In genomic region chr4:45155081-45155777, GRCh38 we compare ENCODE assay signal across 36 cellular contexts.
DNase-seq lines count a peak whose midpoint lies in the region; ATAC-seq, FAIRE-seq and TF ChIP-seq lines count a peak whose summit lies in the region.
"Had no signal": no experiment of that assay in that cellular context is flagged by ENCODE, and none has a peak within 500 bp of the region (broad histone marks: within the 10 kb centered on the region; RNA-seq: fewer than 3 reads in every experiment).

No MANE protein-coding gene starts in this region.

- H3K27ac ChIP-seq in astrocyte (ENCODE audit: low read depth, low read length) = peak overlapping the region; percentile 57
- H3K27ac ChIP-seq: epithelial cell of prostate, gastroesophageal sphincter, ovary, RWPE1, spleen had no signal

- H3K36me3 Mint-ChIP-seq in astrocyte (ENCODE audit: low read depth, unreplicated experiment) = no peaks in the 10 kb centered on the region
- no peaks in the 10 kb centered on the region for H3K36me3 Mint-ChIP-seq in activated T-cell treated with anti-CD3 and anti-CD28 coated beads, Interleukin-2, amount 50 U/mL, for 72 hours (ENCODE audit: insufficient read depth in 2 of 2)
- H3K36me3 Mint-ChIP-seq: activated naive CD4-positive, alpha-beta T cell treated with anti-CD3 and anti-CD28 coated beads, Interleukin-2, amount 50 U/mL, for 72 hours; CD8-positive, alpha-beta memory T cell; type B pancreatic cell had no signal

- H3K4me2 ChIP-seq in astrocyte (ENCODE audit: low read length) = peak overlapping the region; percentile 54

- no peak overlapping the region for H3K4me3 Mint-ChIP-seq in astrocyte (ENCODE audit: unreplicated experiment)
- H3K4me3 Mint-ChIP-seq in activated T-cell treated with anti-CD3 and anti-CD28 coated beads, Interleukin-2, amount 50 U/mL, for 72 hours = no peak overlapping the region
- H3K4me3 Mint-ChIP-seq: activated CD4-positive, alpha-beta memory T cell treated with anti-CD3 and anti-CD28 coated beads, Interleukin-2, amount 10 ng/mL, durations not matched to agents 7 days and 5 days; CD8-positive, alpha-beta memory T cell; nephron; T-helper 17 cell; type B pancreatic cell had no signal

- H3K36me3 ChIP-seq in astrocyte (ENCODE audit: insufficient read depth, low read length) = no peaks in the 10 kb centered on the region
- H3K36me3 ChIP-seq: BE2C, gastroesophageal sphincter, ovary, spleen had no signal

- H3K9ac ChIP-seq in astrocyte (ENCODE audit: low read length) = no peak overlapping the region

- no peaks in the 10 kb centered on the region for H3K9me3 Mint-ChIP-seq in astrocyte (ENCODE audit: unreplicated experiment)
- peaks cover 0 to 5% of the 10 kb centered on the region in 2 donors for H3K9me3 Mint-ChIP-seq in activated T-cell treated with anti-CD3 and anti-CD28 coated beads, Interleukin-2, amount 50 U/mL, for 72 hours
- H3K9me3 Mint-ChIP-seq: activated CD4-positive, alpha-beta memory T cell treated with anti-CD3 and anti-CD28 coated beads, Interleukin-2, amount 10 ng/mL, durations not matched to agents 7 days and 5 days; activated T-helper 2 cell treated with anti-CD3 and anti-CD28 coated beads, Interferon-gamma antibody, Interleukin-2, Interleukin-4, amounts not matched to agents 10 μg/mL and 5 μg/mL and 100 μg/mL, durations not matched to agents 14 hours and 24 hours and 36 hours; nephron; type B pancreatic cell had no signal

- H3K27me3 ChIP-seq in astrocyte (ENCODE audit: insufficient read depth, low read length) = no peaks in the 10 kb centered on the region
- H3K27me3 ChIP-seq: BE2C, gastroesophageal sphincter, ovary, spleen had no signal

- H4K20me1 ChIP-seq in astrocyte (ENCODE audit: insufficient read depth, low read length) = no peaks in the 10 kb centered on the region

- no peak for TF ChIP-seq CTCF in astrocyte (IDR thresholded peaks at IDR 0.05; ENCODE audit: insufficient read depth, low read depth, low read length)

- DNase-seq in HS-5 (ENCODE audit: low read depth) (peak; percentile 53), astrocyte (ENCODE audit: low read depth) (peak; percentile 26), fibroblast of peridontal ligament (ENCODE audit: extremely low read depth) (peak; percentile 1), non-pigmented ciliary epithelial cell (ENCODE audit: low read depth) (peak; percentile 71), COR-L47 (lab: John Stamatoyannopoulos, UW) (no peak)
- DNase-seq in activated T-cell treated with anti-CD3 and anti-CD28 coated beads, Interleukin-2, amount 50 U/mL, for 72 hours = no peak
- DNase-seq: ACHN; activated CD4-positive, alpha-beta memory T cell treated with anti-CD3 and anti-CD28 coated beads, Interleukin-2, amount 10 ng/mL, durations not matched to agents 7 days and 5 days; activated CD4-positive, alpha-beta T cell treated with anti-CD3 and anti-CD28 coated beads for 1 hour; anterior cingulate cortex; BE2C; CD8-positive, alpha-beta memory T cell; hypothalamus; KG1; MM.1S; NCI-H1417; NCI-H2081; NCI-H345; NCI-H748 treated with DMSO at 0.1 percent for 48 hours; ovary; retina; spleen; stimulated activated CD4-positive, alpha-beta T cell treated with anti-CD3 and anti-CD28 coated beads, Interleukin-2, amount 100 ng/mL, for 48 hours; T-helper 17 cell had no signal

- H3K4me1 Mint-ChIP-seq in astrocyte (ENCODE audit: low read depth, unreplicated experiment) = peaks cover 4% of the 10 kb centered on the region
- H3K4me1 Mint-ChIP-seq in activated T-cell treated with anti-CD3 and anti-CD28 coated beads, Interleukin-2, amount 50 U/mL, for 72 hours (ENCODE audit: low read depth) = no peaks in the 10 kb centered on the region
- H3K4me1 Mint-ChIP-seq: activated CD4-positive, alpha-beta memory T cell treated with anti-CD3 and anti-CD28 coated beads, Interleukin-2, amount 10 ng/mL, durations not matched to agents 7 days and 5 days; CD8-positive, alpha-beta memory T cell; T-helper 17 cell had no signal

- no peaks in the 10 kb centered on the region for H3K79me2 ChIP-seq in astrocyte (ENCODE audit: insufficient read depth, low read length)

- H3K27me3 Mint-ChIP-seq in astrocyte (ENCODE audit: low read depth, unreplicated experiment) = no peaks in the 10 kb centered on the region
- H3K27me3 Mint-ChIP-seq in activated T-cell treated with anti-CD3 and anti-CD28 coated beads, Interleukin-2, amount 50 U/mL, for 72 hours (ENCODE audit: low read depth) = no peaks in the 10 kb centered on the region
- H3K27me3 Mint-ChIP-seq: activated CD4-positive, alpha-beta memory T cell treated with anti-CD3 and anti-CD28 coated beads, Interleukin-2, amount 10 ng/mL, durations not matched to agents 7 days and 5 days; CD8-positive, alpha-beta memory T cell; T-helper 17 cell had no signal

- H3K27ac Mint-ChIP-seq in astrocyte (ENCODE audit: unreplicated experiment) = peak overlapping the region; percentile 44
- H3K27ac Mint-ChIP-seq in activated T-cell treated with anti-CD3 and anti-CD28 coated beads, Interleukin-2, amount 50 U/mL, for 72 hours = no peak overlapping the region
- H3K27ac Mint-ChIP-seq: activated CD4-positive, alpha-beta memory T cell treated with anti-CD3 and anti-CD28 coated beads, Interleukin-2, amount 10 ng/mL, durations not matched to agents 7 days and 5 days; activated naive CD4-positive, alpha-beta T cell treated with anti-CD3 and anti-CD28 coated beads, Interleukin-2, amount 50 U/mL, for 72 hours; activated T-helper 2 cell treated with anti-CD3 and anti-CD28 coated beads, Interferon-gamma antibody, Interleukin-2, Interleukin-4, amounts not matched to agents 10 μg/mL and 5 μg/mL and 100 μg/mL, durations not matched to agents 14 hours and 24 hours and 36 hours; CD8-positive, alpha-beta memory T cell; nephron; T-helper 17 cell; type B pancreatic cell had no signal

- FAIRE-seq in astrocyte (lab: Jason Lieb, UNC) = no peak
- FAIRE-seq: GM12892 had no signal

- H3K4me3 ChIP-seq in astrocyte (ENCODE audit: insufficient read depth, low read depth, low read length) = no peak overlapping the region
- H3K4me3 ChIP-seq: gastroesophageal sphincter, ovary, spleen had no signal

- no peaks in the 10 kb centered on the region for H3K4me1 ChIP-seq in astrocyte (ENCODE audit: insufficient read depth, low read length)
- H3K4me1 ChIP-seq: BE2C, gastroesophageal sphincter, spleen had no signal

- no peak for ATAC-seq in activated T-cell treated with anti-CD3 and anti-CD28 coated beads, Interleukin-2, amount 50 U/mL, for 72 hours (replicated peaks in 1 of 2)
- ATAC-seq in GM21619 (IDR thresholded peaks at IDR 0.05; ENCODE audit: unreplicated experiment) (no peak), HG03571 (IDR thresholded peaks at IDR 0.05; ENCODE audit: unreplicated experiment) (no peak)
- ATAC-seq: activated naive CD4-positive, alpha-beta T cell treated with anti-CD3 and anti-CD28 coated beads, Interleukin-2, amount 50 U/mL, for 72 hours; gastroesophageal sphincter; HCT116; SK-N-SH treated with all-trans-retinoic acid at 6 μM for 48 hours; T-helper 17 cell had no signal

- H2AFZ ChIP-seq in astrocyte (ENCODE audit: low read depth, low read length) = no peak overlapping the region

- H3K9me3 ChIP-seq in astrocyte (ENCODE audit: insufficient read depth, low read depth, low read length) = no peaks in the 10 kb centered on the region
- H3K9me3 ChIP-seq: BE2C, gastroesophageal sphincter, ovary, spleen had no signal

Comparison
In these comparisons a context has a peak if more than half of its experiments do, and no peak if none do; other contexts are left out.
1. DNase-seq: peak in HS-5 (single experiment), astrocyte (single experiment), fibroblast of peridontal ligament (single experiment) and non-pigmented ciliary epithelial cell (single experiment); none in activated T-cell treated with anti-CD3 and anti-CD28 coated beads, Interleukin-2, amount 50 U/mL, for 72 hours (0 of 2) and COR-L47 (single experiment).